Comparison of ENCODE assay signal across 18 cellular contexts in genomic region chr6:33588894-33589293, GRCh38. TPM values are rescaled to one million over a fixed set of nuclear protein-coding genes. Genes with fewer than 3 reads are reported as not detected.
A peak's percentile ranks its signal among the peaks of the same experiment; 100 is the strongest.
DNase-seq lines count a peak whose midpoint lies in the region; ATAC-seq, FAIRE-seq and TF ChIP-seq lines count a peak whose summit lies in the region.
"Had no signal": no experiment of that assay in that cellular context is flagged by ENCODE, and none has a peak within 500 bp of the region (broad histone marks: within the 10 kb centered on the region; RNA-seq: fewer than 3 reads in every experiment).

No MANE protein-coding gene starts in this region.

- H3K9me3 ChIP-seq in IMR-90 (ENCODE audit: control insufficient read depth, insufficient read depth, low read length) (no peaks in the 10 kb centered on the region), adrenal gland (replicated peaks in 1 of 3) (no peaks in the 10 kb centered on the region), lower lobe of right lung (no peaks in the 10 kb centered on the region), small intestine (ENCODE audit: control insufficient read depth, low read depth) (no peaks in the 10 kb centered on the region)
- H3K9me3 ChIP-seq: mucosa of descending colon, suprapubic skin had no signal

- no peak for ATAC-seq in IMR-90 (ENCODE audit: low read depth)
- ATAC-seq in lower lobe of right lung, result no peak
- ATAC-seq: T-cell had no signal

- H3K4me3 Mint-ChIP-seq in glutamatergic neuron (ENCODE audit: unreplicated experiment), result no peak overlapping the region
- H3K4me3 Mint-ChIP-seq: CD4-positive, CD25-positive, alpha-beta regulatory T cell; T-cell had no signal

- H3K79me1 ChIP-seq in IMR-90 (ENCODE audit: low read depth in 1 of 2, low read length in 2 of 2), result no peaks in the 10 kb centered on the region

- dilution Hi-C loops in IMR-90 (cut with HindIII; ENCODE audit: low sequenced_read_pairs, unreplicated experiment), result no loop called here

- no peak overlapping the region; the same call in 1 of the 2 replicates for H3K23ac ChIP-seq in IMR-90 (ENCODE audit: low read depth, low read length)

- TF ChIP-seq POLR2A in IMR-90 (IDR thresholded peaks at IDR 0.05; ENCODE audit: low read depth, low read length) (no peak), adrenal gland (IDR thresholded peaks at IDR 0.05) (no peak)

- in situ Hi-C loops in IMR-90 (cut with MboI; ENCODE audit: low sequenced_read_pairs), result loop anchor here (5.0 to 10.0 kb wide), 3 partner anchors 113 to 566 kb away; no protein-coding TSS in a partner anchor

- 0 out of 2 replicates have a peak overlapping the region, but pooled peaks have one; percentile 47 for H2AK5ac ChIP-seq in IMR-90 (ENCODE audit: low read depth, low read length)

- DNase-seq in IMR-90 (no peak), adrenal gland (no peak), lower lobe of right lung (no peak), small intestine (no peak), NCI-H510A (lab: John Stamatoyannopoulos, UW) (no peak), Kasumi-1 (lab: John Stamatoyannopoulos, UW) (no peak), glutamatergic neuron (no peak)
- no peak for DNase-seq in effector CD8-positive, alpha-beta T cell (lab: John Stamatoyannopoulos, UW)
- DNase-seq: foreskin melanocyte, GF-D8, MM.1S, NCI-H2171, SIG-M5 had no signal

- H3K4ac ChIP-seq in IMR-90 (ENCODE audit: low read depth, low read length), result no peak overlapping the region

- peaks cover 9% of the 10 kb centered on the region for H3K4me1 Mint-ChIP-seq in glutamatergic neuron (ENCODE audit: low read depth, unreplicated experiment)

- WGBS in IMR-90 (ENCODE audit: extremely low coverage in 2 of 2, insufficient read length in 1 of 2), 2 experiments, result 100% methylated on average over 2 of the region's 4 CpGs; no CpG with 5 or more reads in 1 of the 2 experiments
- 90 to 98% (median 94%) methylated on average over 3 to 4 of the region's 4 CpGs for WGBS in adrenal gland, 4 donors
- WGBS in small intestine, 3 donors, result 82 to 95% (median 94%) methylated on average over 4 of the region's 4 CpGs

- FAIRE-seq in small intestine (lab: Jason Lieb, UNC), result no peak

- H3K36me3 Mint-ChIP-seq in glutamatergic neuron (ENCODE audit: unreplicated experiment), result no peaks in the 10 kb centered on the region
- H3K36me3 Mint-ChIP-seq: CD4-positive, CD25-positive, alpha-beta regulatory T cell; T-cell had no signal

- H2BK20ac ChIP-seq in IMR-90 (ENCODE audit: low read depth, low read length), result peak overlapping the region; percentile 35; the same call in 1 of the 2 replicates

- peaks cover 15% of the 10 kb centered on the region for H3K4me1 ChIP-seq in IMR-90 (ENCODE audit: control insufficient read depth, insufficient read depth, low read length)
- H3K4me1 ChIP-seq in adrenal gland (replicated peaks in 1 of 2), result peaks cover 15 to 34% of the 10 kb centered on the region in 2 donors
- peaks cover 53% of the 10 kb centered on the region for H3K4me1 ChIP-seq in lower lobe of right lung
- peaks cover 2 to 7% of the 10 kb centered on the region in 2 donors for H3K4me1 ChIP-seq in small intestine (ENCODE audit: control insufficient read depth in 2 of 2, insufficient read depth in 1 of 2, low read depth in 1 of 2, low read length in 1 of 2)

- H3K4me2 ChIP-seq in IMR-90 (ENCODE audit: low read depth, low read length), result no peak overlapping the region

- H3K9me3 Mint-ChIP-seq in glutamatergic neuron (ENCODE audit: unreplicated experiment), result peaks cover 4% of the 10 kb centered on the region
- H3K9me3 Mint-ChIP-seq: activated T-helper 2 cell treated with anti-CD3 and anti-CD28 coated beads, Interferon-gamma antibody, Interleukin-2, Interleukin-4, amounts not matched to agents 10 μg/mL and 5 μg/mL and 100 μg/mL, durations not matched to agents 14 hours and 24 hours and 36 hours; CD4-positive, CD25-positive, alpha-beta regulatory T cell; T-cell had no signal

- no peak overlapping the region for H4K5ac ChIP-seq in IMR-90 (ENCODE audit: low read depth, low read length)

- intact Hi-C loops in IMR-90 (cut with micrococcal nuclease), result loop anchor here (1.0 to 5.0 kb wide), 5 partner anchors 84 to 566 kb away; no protein-coding TSS in a partner anchor
- intact Hi-C loops in adrenal gland (cut with DNase I), result loop anchor here (5.0 to 10.0 kb wide), 5 partner anchors 46 to 566 kb away; no protein-coding TSS in a partner anchor
- intact Hi-C loops in lower lobe of right lung (cut with DNase I), result loop anchor here (10.0 kb wide), 1 partner anchor 106 kb away; no protein-coding TSS in a partner anchor

- no peak overlapping the region for H3K27ac Mint-ChIP-seq in glutamatergic neuron (ENCODE audit: unreplicated experiment)
- H3K27ac Mint-ChIP-seq: activated T-helper 2 cell treated with anti-CD3 and anti-CD28 coated beads, Interferon-gamma antibody, Interleukin-2, Interleukin-4, amounts not matched to agents 10 μg/mL and 5 μg/mL and 100 μg/mL, durations not matched to agents 14 hours and 24 hours and 36 hours had no signal

- CTCF ChIA-PET in IMR-90 (lab: Yijun Ruan, JAX), result interaction anchor here (0.6 kb wide), 1 partner anchor 55 kb away, joined by 3 read pairs; no protein-coding TSS in a partner anchor

- peak overlapping the region; percentile 95; the same call in 1 of the 2 replicates for H2BK120ac ChIP-seq in IMR-90 (ENCODE audit: low read depth, low read length)

- H2BK15ac ChIP-seq in IMR-90 (ENCODE audit: low read depth, low read length), result no peak overlapping the region

- peak overlapping the region; percentile 43 for H2AK9ac ChIP-seq in IMR-90 (replicated peaks; ENCODE audit: low read depth, low read length, poor library complexity)

- H4K8ac ChIP-seq in IMR-90 (ENCODE audit: low read depth in 2 of 2, low read length in 2 of 2), result no peak overlapping the region

- no TSS peak for BruUV-seq in IMR-90 (replicated peaks; lab: Mats Ljungman, UMichigan)

- no peaks in the 10 kb centered on the region for H4K20me1 ChIP-seq in IMR-90 (ENCODE audit: insufficient read depth, low read length)

- H3K36me3 ChIP-seq in IMR-90 (ENCODE audit: control insufficient read depth, insufficient read depth, low read length), result no peaks in the 10 kb centered on the region
- no peaks in the 10 kb centered on the region for H3K36me3 ChIP-seq in adrenal gland (replicated peaks in 1 of 2)
- no peaks in the 10 kb centered on the region for H3K36me3 ChIP-seq in lower lobe of right lung
- H3K36me3 ChIP-seq in small intestine (ENCODE audit: control insufficient read depth in 2 of 2, insufficient read depth in 2 of 2, low read length in 2 of 2), result no peaks in the 10 kb centered on the region
- H3K36me3 ChIP-seq: suprapubic skin had no signal

- TF ChIP-seq CTCF in IMR-90 (conservative IDR thresholded peaks at IDR 0.05; ENCODE audit: low read depth, low read length), result no peak
- TF ChIP-seq CTCF in adrenal gland (IDR thresholded peaks at IDR 0.05), result no peak
- no peak for TF ChIP-seq CTCF in lower lobe of right lung (IDR thresholded peaks at IDR 0.05)
- no peak for TF ChIP-seq CTCF in glutamatergic neuron (IDR thresholded peaks at IDR 0.05; ENCODE audit: partially characterized antibody, unreplicated experiment)

- H3K27ac ChIP-seq in IMR-90 (ENCODE audit: insufficient read depth, low read length), result no peak overlapping the region
- peak overlapping the region in 3 of 5 donors; percentile 80 to 93 (median 91) for H3K27ac ChIP-seq in adrenal gland
- peak overlapping the region; percentile 80 for H3K27ac ChIP-seq in lower lobe of right lung
- H3K27ac ChIP-seq in small intestine (ENCODE audit: low read depth in 1 of 2, low read length in 1 of 2), result peak overlapping the region; percentile 95 to 96

- H3K4me3 ChIP-seq in IMR-90 (ENCODE audit: insufficient read depth, low read depth, low read length), result no peak overlapping the region
- no peak overlapping the region for H3K4me3 ChIP-seq in adrenal gland
- H3K4me3 ChIP-seq in lower lobe of right lung, result no peak overlapping the region
- no peak overlapping the region for H3K4me3 ChIP-seq in small intestine (ENCODE audit: low read depth in 1 of 2, low read length in 2 of 2)
- H3K4me3 ChIP-seq: mucosa of descending colon, suprapubic skin had no signal

- peaks cover 5% of the 10 kb centered on the region for H3K27me3 Mint-ChIP-seq in glutamatergic neuron (ENCODE audit: unreplicated experiment)
- H3K27me3 Mint-ChIP-seq: T-cell had no signal

- peaks cover 14% of the 10 kb centered on the region for H3K9me1 ChIP-seq in IMR-90 (ENCODE audit: insufficient read depth, low read length)

- H2AFZ ChIP-seq in IMR-90 (replicated peaks; ENCODE audit: low read length, poor library complexity), result peak overlapping the region; percentile 96

- no peak overlapping the region for H3K56ac ChIP-seq in IMR-90 (ENCODE audit: extremely low read depth, insufficient read depth, low read length)

- no peak overlapping the region for H3K14ac ChIP-seq in IMR-90 (replicated peaks; ENCODE audit: low read depth, low read length)

- H3K9ac ChIP-seq in IMR-90 (ENCODE audit: low read depth, low read length), result no peak overlapping the region

- H4K91ac ChIP-seq in IMR-90 (ENCODE audit: insufficient read depth, low read depth, low read length), result no peak overlapping the region

- no peak overlapping the region for H2BK5ac ChIP-seq in IMR-90 (ENCODE audit: low read depth, low read length, poor library complexity, severe bottlenecking)

- TF ChIP-seq RAD21 in IMR-90 (IDR thresholded peaks at IDR 0.05; ENCODE audit: low read length), result no peak

- POLR2A ChIA-PET in IMR-90 (lab: Charles Lee; ENCODE audit: unreplicated experiment), result no interaction called here

- H3K27me3 ChIP-seq in IMR-90 (ENCODE audit: control insufficient read depth, insufficient read depth, low read length), result no peaks in the 10 kb centered on the region
- H3K27me3 ChIP-seq in adrenal gland, result no peaks in the 10 kb centered on the region
- H3K27me3 ChIP-seq in lower lobe of right lung (ENCODE audit: low read depth), result no peaks in the 10 kb centered on the region
- no peaks in the 10 kb centered on the region for H3K27me3 ChIP-seq in small intestine (ENCODE audit: control insufficient read depth in 2 of 2, insufficient read depth in 2 of 2, low read length in 2 of 2)
- H3K27me3 ChIP-seq: suprapubic skin had no signal

- no peak overlapping the region for H3K18ac ChIP-seq in IMR-90 (ENCODE audit: low read depth, low read length)

RNA-seq across cellular contexts. Expression of gene BAK1, which starts 8.8 kb away (rescaled TPM):
- total RNA-seq in IMR-90 (2012; rRNA removed) (12.0 and 12.5 TPM in 2 replicates), adrenal gland (10 to 100 TPM in 7 of 8 donors, 1 to 10 TPM in 1; 9.7 to 51.9 (median 27.6) TPM), lower lobe of right lung (22.3 TPM), glutamatergic neuron (ENCODE audit: unreplicated experiment) (11.5 TPM)
- polyA plus RNA-seq in IMR-90 (2012; rRNA removed) (18.2 and 19.0 TPM in 2 replicates), adrenal gland (10 to 100 TPM; 17.3 to 33.5 (median 17.6) TPM), small intestine (100 to 1,000 TPM in 1 of 3 donors, 10 to 100 TPM in 2; 75.6 to 100 (median 85.7) TPM)
- 10.5 and 18.3 TPM in 2 replicates for polyA plus RNA-seq in IMR-90 (2012; cell fraction: cytosol; rRNA removed)
- 14.4 and 24.2 TPM in 2 replicates for polyA plus RNA-seq in IMR-90 (2012; cell fraction: nucleus; rRNA removed; ENCODE audit: low replicate concordance)

RNA-seq across cellular contexts. Expression of gene ITPR3, which starts 32.2 kb away (rescaled TPM):
- 1.6 and 1.7 TPM in 2 replicates for total RNA-seq in IMR-90 (2012; rRNA removed)
- polyA plus RNA-seq in IMR-90 (2012; rRNA removed), result 3.7 and 4.1 TPM in 2 replicates
- polyA plus RNA-seq in IMR-90 (2012; cell fraction: cytosol; rRNA removed), result 1.3 and 3.6 TPM in 2 replicates
- 20.9 and 27.8 TPM in 2 replicates for polyA plus RNA-seq in IMR-90 (2012; cell fraction: nucleus; rRNA removed; ENCODE audit: low replicate concordance)
- 10 to 100 TPM in 7 of 8 donors, 1 to 10 TPM in 1; 8.6 to 38.1 (median 29.2) TPM for total RNA-seq in adrenal gland
- 10 to 100 TPM in 2 of 3 donors, 1 to 10 TPM in 1; 3.0 to 21.6 (median 14.2) TPM for polyA plus RNA-seq in adrenal gland
- total RNA-seq in lower lobe of right lung, result 74.7 TPM
- polyA plus RNA-seq in small intestine, result 10 to 100 TPM; 51.6 to 62.7 (median 55.5) TPM
- total RNA-seq in glutamatergic neuron (ENCODE audit: unreplicated experiment), result 0.34 TPM
